ENCODE assay signal across 1 cellular context in the genomic region with DNA sequence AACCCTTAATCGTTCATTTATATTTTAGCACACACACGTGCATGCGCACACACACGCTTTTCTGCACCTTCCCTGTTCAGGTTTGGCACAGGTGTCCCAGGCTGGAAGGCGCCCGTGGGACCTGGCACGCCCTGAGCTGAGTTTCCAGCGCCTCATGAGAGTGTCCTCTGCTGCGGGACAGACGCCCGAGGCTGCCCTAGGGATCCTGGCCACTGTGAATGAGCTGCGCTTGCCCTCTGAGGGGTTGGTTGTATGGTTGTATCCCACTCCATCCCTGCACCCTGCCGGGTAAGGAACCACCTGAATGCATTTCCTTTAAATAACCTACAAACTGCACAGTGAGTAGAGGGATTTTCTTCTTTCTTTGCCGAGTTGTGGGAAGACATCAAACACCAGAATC.
TF ChIP-seq lines count a peak whose summit lies in the region.

No MANE protein-coding gene starts in this region.

TF ChIP-seq in GM23338, 12 proteins besides CTCF, POLR2A, EP300 and RAD21 (continued from another document):
- TF ChIP-seq, protein P1, sequence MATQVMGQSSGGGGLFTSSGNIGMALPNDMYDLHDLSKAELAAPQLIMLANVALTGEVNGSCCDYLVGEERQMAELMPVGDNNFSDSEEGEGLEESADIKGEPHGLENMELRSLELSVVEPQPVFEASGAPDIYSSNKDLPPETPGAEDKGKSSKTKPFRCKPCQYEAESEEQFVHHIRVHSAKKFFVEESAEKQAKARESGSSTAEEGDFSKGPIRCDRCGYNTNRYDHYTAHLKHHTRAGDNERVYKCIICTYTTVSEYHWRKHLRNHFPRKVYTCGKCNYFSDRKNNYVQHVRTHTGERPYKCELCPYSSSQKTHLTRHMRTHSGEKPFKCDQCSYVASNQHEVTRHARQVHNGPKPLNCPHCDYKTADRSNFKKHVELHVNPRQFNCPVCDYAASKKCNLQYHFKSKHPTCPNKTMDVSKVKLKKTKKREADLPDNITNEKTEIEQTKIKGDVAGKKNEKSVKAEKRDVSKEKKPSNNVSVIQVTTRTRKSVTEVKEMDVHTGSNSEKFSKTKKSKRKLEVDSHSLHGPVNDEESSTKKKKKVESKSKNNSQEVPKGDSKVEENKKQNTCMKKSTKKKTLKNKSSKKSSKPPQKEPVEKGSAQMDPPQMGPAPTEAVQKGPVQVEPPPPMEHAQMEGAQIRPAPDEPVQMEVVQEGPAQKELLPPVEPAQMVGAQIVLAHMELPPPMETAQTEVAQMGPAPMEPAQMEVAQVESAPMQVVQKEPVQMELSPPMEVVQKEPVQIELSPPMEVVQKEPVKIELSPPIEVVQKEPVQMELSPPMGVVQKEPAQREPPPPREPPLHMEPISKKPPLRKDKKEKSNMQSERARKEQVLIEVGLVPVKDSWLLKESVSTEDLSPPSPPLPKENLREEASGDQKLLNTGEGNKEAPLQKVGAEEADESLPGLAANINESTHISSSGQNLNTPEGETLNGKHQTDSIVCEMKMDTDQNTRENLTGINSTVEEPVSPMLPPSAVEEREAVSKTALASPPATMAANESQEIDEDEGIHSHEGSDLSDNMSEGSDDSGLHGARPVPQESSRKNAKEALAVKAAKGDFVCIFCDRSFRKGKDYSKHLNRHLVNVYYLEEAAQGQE (IDR thresholded peaks at IDR 0.05; ENCODE audit: unreplicated experiment), result no peak
- TF ChIP-seq, protein P2, sequence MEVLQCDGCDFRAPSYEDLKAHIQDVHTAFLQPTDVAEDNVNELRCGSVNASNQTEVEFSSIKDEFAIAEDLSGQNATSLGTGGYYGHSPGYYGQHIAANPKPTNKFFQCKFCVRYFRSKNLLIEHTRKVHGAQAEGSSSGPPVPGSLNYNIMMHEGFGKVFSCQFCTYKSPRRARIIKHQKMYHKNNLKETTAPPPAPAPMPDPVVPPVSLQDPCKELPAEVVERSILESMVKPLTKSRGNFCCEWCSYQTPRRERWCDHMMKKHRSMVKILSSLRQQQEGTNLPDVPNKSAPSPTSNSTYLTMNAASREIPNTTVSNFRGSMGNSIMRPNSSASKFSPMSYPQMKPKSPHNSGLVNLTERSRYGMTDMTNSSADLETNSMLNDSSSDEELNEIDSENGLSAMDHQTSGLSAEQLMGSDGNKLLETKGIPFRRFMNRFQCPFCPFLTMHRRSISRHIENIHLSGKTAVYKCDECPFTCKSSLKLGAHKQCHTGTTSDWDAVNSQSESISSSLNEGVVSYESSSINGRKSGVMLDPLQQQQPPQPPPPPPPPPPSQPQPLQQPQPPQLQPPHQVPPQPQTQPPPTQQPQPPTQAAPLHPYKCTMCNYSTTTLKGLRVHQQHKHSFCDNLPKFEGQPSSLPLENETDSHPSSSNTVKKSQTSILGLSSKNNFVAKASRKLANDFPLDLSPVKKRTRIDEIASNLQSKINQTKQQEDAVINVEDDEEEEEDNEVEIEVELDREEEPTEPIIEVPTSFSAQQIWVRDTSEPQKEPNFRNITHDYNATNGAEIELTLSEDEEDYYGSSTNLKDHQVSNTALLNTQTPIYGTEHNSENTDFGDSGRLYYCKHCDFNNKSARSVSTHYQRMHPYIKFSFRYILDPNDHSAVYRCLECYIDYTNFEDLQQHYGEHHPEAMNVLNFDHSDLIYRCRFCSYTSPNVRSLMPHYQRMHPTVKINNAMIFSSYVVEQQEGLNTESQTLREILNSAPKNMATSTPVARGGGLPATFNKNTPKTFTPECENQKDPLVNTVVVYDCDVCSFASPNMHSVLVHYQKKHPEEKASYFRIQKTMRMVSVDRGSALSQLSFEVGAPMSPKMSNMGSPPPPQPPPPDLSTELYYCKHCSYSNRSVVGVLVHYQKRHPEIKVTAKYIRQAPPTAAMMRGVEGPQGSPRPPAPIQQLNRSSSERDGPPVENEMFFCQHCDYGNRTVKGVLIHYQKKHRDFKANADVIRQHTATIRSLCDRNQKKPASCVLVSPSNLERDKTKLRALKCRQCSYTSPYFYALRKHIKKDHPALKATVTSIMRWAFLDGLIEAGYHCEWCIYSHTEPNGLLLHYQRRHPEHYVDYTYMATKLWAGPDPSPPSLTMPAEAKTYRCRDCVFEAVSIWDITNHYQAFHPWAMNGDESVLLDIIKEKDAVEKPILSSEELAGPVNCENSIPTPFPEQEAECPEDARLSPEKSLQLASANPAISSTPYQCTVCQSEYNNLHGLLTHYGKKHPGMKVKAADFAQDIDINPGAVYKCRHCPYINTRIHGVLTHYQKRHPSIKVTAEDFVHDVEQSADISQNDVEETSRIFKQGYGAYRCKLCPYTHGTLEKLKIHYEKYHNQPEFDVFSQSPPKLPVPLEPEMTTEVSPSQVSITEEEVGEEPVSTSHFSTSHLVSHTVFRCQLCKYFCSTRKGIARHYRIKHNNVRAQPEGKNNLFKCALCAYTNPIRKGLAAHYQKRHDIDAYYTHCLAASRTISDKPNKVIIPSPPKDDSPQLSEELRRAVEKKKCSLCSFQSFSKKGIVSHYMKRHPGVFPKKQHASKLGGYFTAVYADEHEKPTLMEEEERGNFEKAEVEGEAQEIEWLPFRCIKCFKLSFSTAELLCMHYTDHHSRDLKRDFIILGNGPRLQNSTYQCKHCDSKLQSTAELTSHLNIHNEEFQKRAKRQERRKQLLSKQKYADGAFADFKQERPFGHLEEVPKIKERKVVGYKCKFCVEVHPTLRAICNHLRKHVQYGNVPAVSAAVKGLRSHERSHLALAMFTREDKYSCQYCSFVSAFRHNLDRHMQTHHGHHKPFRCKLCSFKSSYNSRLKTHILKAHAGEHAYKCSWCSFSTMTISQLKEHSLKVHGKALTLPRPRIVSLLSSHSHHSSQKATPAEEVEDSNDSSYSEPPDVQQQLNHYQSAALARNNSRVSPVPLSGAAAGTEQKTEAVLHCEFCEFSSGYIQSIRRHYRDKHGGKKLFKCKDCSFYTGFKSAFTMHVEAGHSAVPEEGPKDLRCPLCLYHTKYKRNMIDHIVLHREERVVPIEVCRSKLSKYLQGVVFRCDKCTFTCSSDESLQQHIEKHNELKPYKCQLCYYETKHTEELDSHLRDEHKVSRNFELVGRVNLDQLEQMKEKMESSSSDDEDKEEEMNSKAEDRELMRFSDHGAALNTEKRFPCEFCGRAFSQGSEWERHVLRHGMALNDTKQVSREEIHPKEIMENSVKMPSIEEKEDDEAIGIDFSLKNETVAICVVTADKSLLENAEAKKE (CRISPR knock-in tag; IDR thresholded peaks at IDR 0.05), result no peak
- TF ChIP-seq CREB1 (CRISPR knock-in tag; IDR thresholded peaks at IDR 0.05; ENCODE audit: low read depth) (no peak), NANOG (IDR thresholded peaks at IDR 0.05; ENCODE audit: borderline replicate concordance) (no peak), JUNB (IDR thresholded peaks at IDR 0.05; ENCODE audit: unreplicated experiment) (no peak), EZH2 (IDR thresholded peaks at IDR 0.05; ENCODE audit: low read depth, unreplicated experiment) (no peak), STAT1 (IDR thresholded peaks at IDR 0.05; ENCODE audit: unreplicated experiment) (no peak)
TF ChIP-seq in GM23338: peak in this region for 0.
